20 cellular contexts compared by ENCODE assay signal in genomic region chr20:35564905-35565304, GRCh38. TPM values are rescaled to one million over a fixed set of nuclear protein-coding genes. Genes with fewer than 3 reads are reported as not detected.
DNase-seq lines count a peak whose midpoint lies in the region; ATAC-seq, FAIRE-seq and TF ChIP-seq lines count a peak whose summit lies in the region.
"Had no signal": no experiment of that assay in that cellular context is flagged by ENCODE, and none has a peak within 500 bp of the region (broad histone marks: within the 10 kb centered on the region; RNA-seq: fewer than 3 reads in every experiment).

No MANE protein-coding gene starts in this region.

- DNase-seq in cardiac septum (ENCODE audit: low spot score) (peak; percentile 17), heart left ventricle (no peak), D341Med (ENCODE audit: low spot score) (peak; percentile 18), spleen (peak; percentile 55), activated gamma-delta T cell (lab: John Stamatoyannopoulos, UW) (no peak), NCI-H1930 (lab: John Stamatoyannopoulos, UW) (no peak), GM19239 (ENCODE audit: insufficient read length, low spot score) (no peak)
- DNase-seq: 8988T; Calu3; CD8-positive, alpha-beta T cell; GOT3; H7; HFFc6 had no signal

- H3K4me3 ChIP-seq in heart left ventricle: no peak overlapping the region
- H3K4me3 ChIP-seq in gastroesophageal sphincter: no peak overlapping the region
- no peak overlapping the region for H3K4me3 ChIP-seq in spleen
- H3K4me3 ChIP-seq: BLaER1 had no signal

- H3K4me1 ChIP-seq in heart left ventricle: no peaks in the 10 kb centered on the region
- H3K4me1 ChIP-seq in gastroesophageal sphincter: no peaks in the 10 kb centered on the region
- no peaks in the 10 kb centered on the region for H3K4me1 ChIP-seq in spleen

- intact Hi-C loops in cardiac septum (cut with DNase I) (no loop called here), heart left ventricle (cut with DNase I) (no loop called here), spleen (cut with DNase I; ENCODE audit: low total_unique reads) (no loop called here)

- no peak for TF ChIP-seq EP300 in gastroesophageal sphincter (IDR thresholded peaks at IDR 0.05)

- FAIRE-seq in GM19239 (lab: Jason Lieb, UNC): no peak
- FAIRE-seq: G401.6, GM12891 had no signal

- H3K27me3 ChIP-seq in heart left ventricle: no peaks in the 10 kb centered on the region
- H3K27me3 ChIP-seq in gastroesophageal sphincter: no peaks in the 10 kb centered on the region
- H3K27me3 ChIP-seq in spleen (replicated peaks in 1 of 7): no peaks in the 10 kb centered on the region
- H3K27me3 ChIP-seq: BLaER1 had no signal

- TF ChIP-seq POLR2A in heart left ventricle (IDR thresholded peaks at IDR 0.05): no peak
- no peak for TF ChIP-seq POLR2A in gastroesophageal sphincter (IDR thresholded peaks at IDR 0.05)
- TF ChIP-seq POLR2A in spleen (IDR thresholded peaks at IDR 0.05): no peak

- ATAC-seq in heart left ventricle: no peak
- peak; percentile 22 for ATAC-seq in gastroesophageal sphincter
- ATAC-seq: CD8-positive, alpha-beta T cell; HCT116 had no signal

- TF ChIP-seq CTCF in heart left ventricle (IDR thresholded peaks at IDR 0.05) (no peak), gastroesophageal sphincter (IDR thresholded peaks at IDR 0.05) (no peak), spleen (IDR thresholded peaks at IDR 0.05 in 8 of 11, conservative IDR thresholded peaks at IDR 0.05 in 3 of 11) (no peak)

- H3K36me3 ChIP-seq in heart left ventricle (no peaks in the 10 kb centered on the region), gastroesophageal sphincter (no peaks in the 10 kb centered on the region), spleen (no peaks in the 10 kb centered on the region)

- H3K27ac ChIP-seq in heart left ventricle: no peak overlapping the region
- no peak overlapping the region for H3K27ac ChIP-seq in gastroesophageal sphincter
- no peak overlapping the region for H3K27ac ChIP-seq in spleen
- H3K27ac ChIP-seq: BLaER1 had no signal

- H3K9me3 ChIP-seq in heart left ventricle: no peaks in the 10 kb centered on the region
- no peaks in the 10 kb centered on the region for H3K9me3 ChIP-seq in gastroesophageal sphincter
- no peaks in the 10 kb centered on the region for H3K9me3 ChIP-seq in spleen
- H3K9me3 ChIP-seq: BLaER1 had no signal

- WGBS in heart left ventricle, 4 donors: 89 to 98% (median 95%) methylated on average over 7 of the region's 7 CpGs
- 100% methylated on average over 5 of the region's 7 CpGs; no CpG with 5 or more reads in 1 of the 2 donors for WGBS in gastroesophageal sphincter (ENCODE audit: low coverage in 1 of 2), 2 donors
- 93 to 96% (median 94%) methylated on average over 6 to 7 of the region's 7 CpGs for WGBS in spleen, 5 donors

RNA-seq across cellular contexts. Expression of gene ERGIC3, which starts 23.0 kb away (rescaled TPM):
- total RNA-seq in cardiac septum: 91.2 TPM
- 100 to 1,000 TPM in 5 of 9 donors, 10 to 100 TPM in 4; 83.9 to 152 (median 101) TPM for total RNA-seq in heart left ventricle
- polyA plus RNA-seq in heart left ventricle: 100 to 1,000 TPM in 1 of 2 donors, 10 to 100 TPM in 1; 69.8 to 120 TPM
- 100 to 1,000 TPM; 129 to 200 (median 163) TPM for total RNA-seq in gastroesophageal sphincter
- 100 to 1,000 TPM; 127 to 179 (median 149) TPM for total RNA-seq in spleen
- 100 to 1,000 TPM; 134 to 179 (median 145) TPM for polyA plus RNA-seq in spleen

RNA-seq across cellular contexts. Expression of gene C20orf173, which starts 35.5 kb away (rescaled TPM):
- total RNA-seq in cardiac septum: not detected
- not detected for total RNA-seq in heart left ventricle
- polyA plus RNA-seq in heart left ventricle: not detected
- not detected for total RNA-seq in gastroesophageal sphincter
- not detected for total RNA-seq in spleen
- not detected for polyA plus RNA-seq in spleen
- total RNA-seq: A673; Calu3; CD8-positive, alpha-beta T cell; H7; HFFc6 had no signal
- polyA plus RNA-seq: AG04450 had no signal

RNA-seq across cellular contexts. Expression of gene SPAG4, which starts 50.7 kb away (rescaled TPM):
- total RNA-seq in cardiac septum (3.5 TPM), heart left ventricle (1 to 10 TPM; 1.1 to 6.8 (median 4.5) TPM), gastroesophageal sphincter (1 to 10 TPM in 3 of 4 donors, under 1 TPM in 1; 0.85 to 3.5 (median 2.9) TPM), spleen (10 to 100 TPM in 5 of 7 donors, 1 to 10 TPM in 2; 2.5 to 32.1 (median 14.7) TPM)
- polyA plus RNA-seq in heart left ventricle (1 to 10 TPM; 4.3 to 6.9 TPM), spleen (10 to 100 TPM in 1 of 3 donors, 1 to 10 TPM in 2; 5.2 to 10.9 (median 5.7) TPM)

Comparison
In these comparisons a context has a peak if more than half of its experiments do, and no peak if none do; other contexts are left out.
1. DNase-seq: peak in cardiac septum (single experiment), D341Med (single experiment) and spleen (single experiment); none in heart left ventricle (0 of 5), activated gamma-delta T cell (single experiment), NCI-H1930 (0 of 2) and GM19239 (single experiment).